Comparison of ENCODE assay signal across 8 cellular contexts in the genomic region with DNA sequence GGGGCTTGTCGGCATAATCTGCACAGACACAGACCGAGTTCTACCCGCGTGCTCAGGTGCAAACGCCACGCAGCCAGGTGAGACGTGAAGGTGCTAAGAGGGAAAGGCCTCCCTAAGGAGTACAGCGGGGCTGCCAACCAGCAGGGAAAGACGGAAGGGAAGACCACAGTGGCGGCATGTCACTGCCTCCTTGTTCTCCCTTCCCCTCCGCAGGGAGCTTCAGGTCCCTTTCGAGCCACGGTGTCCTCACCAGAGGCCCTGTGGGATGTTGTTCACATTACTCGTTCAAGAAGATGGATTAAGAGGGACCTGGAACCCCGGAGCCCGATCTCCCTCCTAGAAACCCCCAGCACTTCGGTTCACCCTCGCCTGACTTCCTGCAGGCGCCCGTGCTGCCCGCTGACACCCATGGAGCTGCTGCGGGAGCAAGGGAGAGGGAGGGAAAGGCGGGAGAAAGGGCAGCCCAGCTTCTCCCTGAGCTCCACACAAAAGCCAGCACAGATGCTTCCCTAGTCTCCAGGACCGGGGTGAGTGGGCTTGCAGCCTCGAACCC. TPM values are rescaled to one million over a fixed set of nuclear protein-coding genes. Genes with fewer than 3 reads are reported as not detected.
A peak's percentile ranks its signal among the peaks of the same experiment; 100 is the strongest.
DNase-seq lines count a peak whose midpoint lies in the region; ATAC-seq and TF ChIP-seq lines count a peak whose summit lies in the region.

No MANE protein-coding gene starts in this region.

- H3K9me3 Mint-ChIP-seq in dendritic cell treated with granulocyte-macrophage colony-stimulating factor and Interleukin-4, amounts not matched to agents 40 ng/mL and 50 ng/mL, for 4 days: no peaks in the 10 kb centered on the region
- H3K9me3 Mint-ChIP-seq in memory B cell: no peaks in the 10 kb centered on the region

- TF ChIP-seq POLR2A in tibial nerve (IDR thresholded peaks at IDR 0.05): no peak

- H2AFZ ChIP-seq in OCI-LY3 (ENCODE audit: low read depth, low read length): no peak overlapping the region; the same call in 1 of the 2 replicates

- H3K79me2 ChIP-seq in OCI-LY3 (ENCODE audit: low read length): peaks cover 84% of the 10 kb centered on the region

- DNase-seq in Caki2 (ENCODE audit: low read depth) (peak; percentile 38), memory B cell (ENCODE audit: low spot score in 2 of 2) (no peak), tibial nerve (ENCODE audit: low spot score in 2 of 2) (no peak), activated gamma-delta T cell (lab: John Stamatoyannopoulos, UW) (no peak)

- H3K27me3 ChIP-seq in OCI-LY3 (ENCODE audit: low read depth, low read length): no peaks in the 10 kb centered on the region
- no peaks in the 10 kb centered on the region for H3K27me3 ChIP-seq in tibial nerve

- H4K20me1 ChIP-seq in OCI-LY3 (ENCODE audit: insufficient read depth, low read length): no peaks in the 10 kb centered on the region

- H3K4me2 ChIP-seq in OCI-LY3 (ENCODE audit: low read length): peak overlapping the region; percentile 90

- ATAC-seq in GM21619 (IDR thresholded peaks at IDR 0.05; ENCODE audit: unreplicated experiment): peak; percentile 16
- ATAC-seq in memory B cell (ENCODE audit: low read depth): no peak
- ATAC-seq in HG03571 (IDR thresholded peaks at IDR 0.05; ENCODE audit: unreplicated experiment): no peak

- TF ChIP-seq CTCF in OCI-LY3 (IDR thresholded peaks at IDR 0.05; ENCODE audit: low read depth, low read length) (no peak), tibial nerve (IDR thresholded peaks at IDR 0.05) (no peak)

- H3K36me3 ChIP-seq in OCI-LY3 (replicated peaks; ENCODE audit: low read depth, low read length) (peaks cover 50% of the 10 kb centered on the region), tibial nerve (peaks cover 0 to 44% (median 20%) of the 10 kb centered on the region in 3 donors)

- H3K4me3 Mint-ChIP-seq in dendritic cell treated with granulocyte-macrophage colony-stimulating factor and Interleukin-4, amounts not matched to agents 40 ng/mL and 50 ng/mL, for 4 days: peak overlapping the region; percentile 71
- peak overlapping the region; percentile 82 for H3K4me3 Mint-ChIP-seq in memory B cell

- H3K4me1 ChIP-seq in OCI-LY3 (ENCODE audit: low read length) (peaks cover 13% of the 10 kb centered on the region), tibial nerve (peaks cover 0 to 30% (median 18%) of the 10 kb centered on the region in 4 donors)

- no peaks in the 10 kb centered on the region for H3K27me3 Mint-ChIP-seq in dendritic cell treated with granulocyte-macrophage colony-stimulating factor and Interleukin-4, amounts not matched to agents 40 ng/mL and 50 ng/mL, for 4 days
- no peaks in the 10 kb centered on the region for H3K27me3 Mint-ChIP-seq in memory B cell

- in situ Hi-C loops in Caki2 (cut with HindIII; ENCODE audit: low pct_unique_long_range_greater_than_20kb, low sequenced_read_pairs): no loop called here

- H3K27ac ChIP-seq in OCI-LY3 (ENCODE audit: low read length) (peak overlapping the region; percentile 48), tibial nerve (peak overlapping the region; percentile 80 to 91 (median 84))

- peak overlapping the region; percentile 93 for H3K9ac ChIP-seq in OCI-LY3 (ENCODE audit: low read length)

- intact Hi-C loops in dendritic cell treated with granulocyte-macrophage colony-stimulating factor and Interleukin-4, amounts not matched to agents 40 ng/mL and 50 ng/mL, for 4 days (cut with micrococcal nuclease): loop anchor here (5.0 kb wide), 2 partner anchors 225 to 620 kb away; partner anchors contain the start of gene PDCD6

- peaks cover 17% of the 10 kb centered on the region for H3K4me1 Mint-ChIP-seq in dendritic cell treated with granulocyte-macrophage colony-stimulating factor and Interleukin-4, amounts not matched to agents 40 ng/mL and 50 ng/mL, for 4 days (ENCODE audit: low read depth)
- H3K4me1 Mint-ChIP-seq in memory B cell: peaks cover 4% of the 10 kb centered on the region

- no peak for TF ChIP-seq EP300 in tibial nerve (IDR thresholded peaks at IDR 0.05)

- peak overlapping the region; percentile 87 for H3K27ac Mint-ChIP-seq in dendritic cell treated with granulocyte-macrophage colony-stimulating factor and Interleukin-4, amounts not matched to agents 40 ng/mL and 50 ng/mL, for 4 days
- peak overlapping the region; percentile 64 for H3K27ac Mint-ChIP-seq in memory B cell

- no peaks in the 10 kb centered on the region for H3K9me3 ChIP-seq in OCI-LY3 (ENCODE audit: insufficient read depth, low read length)
- no peaks in the 10 kb centered on the region for H3K9me3 ChIP-seq in tibial nerve

- 16 to 29% methylated on average over 13 to 25 of the region's 25 CpGs for WGBS in tibial nerve, 2 donors

- H3K4me3 ChIP-seq in OCI-LY3 (ENCODE audit: low read length): peak overlapping the region; percentile 99
- H3K4me3 ChIP-seq in tibial nerve: peak overlapping the region; percentile 71 to 85 (median 82)

- peaks cover 55% of the 10 kb centered on the region for H3K36me3 Mint-ChIP-seq in dendritic cell treated with granulocyte-macrophage colony-stimulating factor and Interleukin-4, amounts not matched to agents 40 ng/mL and 50 ng/mL, for 4 days (ENCODE audit: low read depth)
- peaks cover 16% of the 10 kb centered on the region for H3K36me3 Mint-ChIP-seq in memory B cell

RNA-seq across cellular contexts. Expression of gene BRD9, which starts 0.7 kb away (rescaled TPM):
- total RNA-seq in Caki2 (2014; rRNA removed; shearing (Covaris generic); ENCODE audit: low replicate concordance): 20.4 and 29.2 TPM in 2 replicates
- 10 to 100 TPM; 35.8 to 55.3 (median 49.0) TPM for total RNA-seq in tibial nerve

RNA-seq across cellular contexts. Expression of gene TRIP13, which starts 0.8 kb away (rescaled TPM):
- total RNA-seq in Caki2 (2014; rRNA removed; shearing (Covaris generic); ENCODE audit: low replicate concordance): 32.6 and 60.2 TPM in 2 replicates
- total RNA-seq in tibial nerve: 1 to 10 TPM in 1 of 4 donors, under 1 TPM in 3; 0.30 to 1.3 (median 0.52) TPM

RNA-seq across cellular contexts. Expression of gene ZDHHC11, which starts 41.1 kb away (rescaled TPM):
- total RNA-seq in Caki2 (2014; rRNA removed; shearing (Covaris generic); ENCODE audit: low replicate concordance): 1.2 and 2.2 TPM in 2 replicates
- total RNA-seq in tibial nerve: 1 to 10 TPM; 1.1 to 6.9 (median 2.3) TPM

Comparison
In these comparisons a context has a peak if more than half of its experiments do, and no peak if none do; other contexts are left out.
1. RNA of gene TRIP13, which starts 0.8 kb away (total RNA-seq): 32.6 to 60.2 TPM in Caki2; 0.30 to 1.3 TPM in tibial nerve; every median in the first group is over 10 times any median in the second.